8 cellular contexts compared by ENCODE assay signal in the genomic region with DNA sequence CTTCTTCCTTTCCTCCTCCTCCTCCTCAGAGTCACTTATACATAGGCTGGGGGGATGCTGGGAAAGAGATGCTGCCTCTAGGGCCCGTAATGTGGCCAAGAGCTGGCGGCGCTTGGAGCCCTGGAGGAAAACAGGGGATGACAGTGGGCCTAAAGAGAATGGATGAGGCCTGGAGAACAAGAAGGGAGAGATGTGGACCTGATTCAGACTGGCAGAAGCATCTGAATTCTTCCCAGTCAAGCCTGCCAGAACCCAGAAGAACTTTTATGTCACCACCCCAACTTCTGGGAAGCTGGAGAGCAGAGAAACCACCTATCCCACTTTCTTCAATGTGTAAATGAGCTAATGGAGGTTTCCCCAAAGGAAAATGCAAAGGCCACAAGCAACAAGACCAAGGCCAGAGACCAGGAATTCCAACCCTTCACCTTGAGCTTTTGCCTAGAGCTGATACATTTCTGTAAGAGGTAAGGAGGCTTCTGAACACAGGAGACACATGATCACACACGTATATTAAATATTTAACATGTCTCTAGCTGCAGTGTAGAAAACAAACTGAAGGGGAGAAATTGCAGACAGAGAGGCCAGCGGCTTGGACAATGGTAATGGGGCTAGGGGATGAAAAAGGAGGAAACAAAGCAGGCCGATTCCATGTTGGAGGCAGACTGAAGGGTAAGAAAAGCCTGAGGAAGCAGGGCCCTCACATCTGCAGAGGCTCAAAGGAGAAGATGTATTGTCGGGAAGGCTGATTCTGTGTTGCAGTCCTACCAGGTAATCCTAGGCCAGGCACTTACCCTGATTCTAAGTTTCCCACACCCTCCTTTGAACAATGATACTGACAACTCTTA. TPM values are rescaled to one million over a fixed set of nuclear protein-coding genes. Genes with fewer than 3 reads are reported as not detected.
DNase-seq lines count a peak whose midpoint lies in the region; TF ChIP-seq lines count a peak whose summit lies in the region.

No MANE protein-coding gene starts in this region.

- H3K9ac ChIP-seq in BLaER1, result peak overlapping the region; percentile 88
- peak overlapping the region; percentile 97 for H3K9ac ChIP-seq in Loucy (ENCODE audit: low read depth, low read length, poor library complexity, severe bottlenecking)
- peak overlapping the region; percentile 82 for H3K9ac ChIP-seq in endodermal cell (ENCODE audit: extremely low read depth, low read length, poor library complexity, severe bottlenecking)
- peak overlapping the region; percentile 89 for H3K9ac ChIP-seq in neural progenitor cell

- H3K4me3 ChIP-seq in BLaER1 (peak overlapping the region; percentile 80), Loucy (ENCODE audit: low read length, poor library complexity, severe bottlenecking) (peak overlapping the region; percentile 99), endodermal cell (ENCODE audit: low read length) (peak overlapping the region; percentile 93), neural progenitor cell (peak overlapping the region; percentile 85)

- H3K36me3 ChIP-seq in BLaER1, result peaks cover 48% of the 10 kb centered on the region
- H3K36me3 ChIP-seq in Loucy (ENCODE audit: insufficient read depth, low read length), result peaks cover 22% of the 10 kb centered on the region; the same call in 1 of the 2 replicates
- peaks cover 39% of the 10 kb centered on the region for H3K36me3 ChIP-seq in endodermal cell (ENCODE audit: control insufficient read depth, insufficient read depth, low read length)
- H3K36me3 ChIP-seq in neural progenitor cell, result peaks cover under 1% of the 10 kb centered on the region

- no peak overlapping the region for H3K4me3 Mint-ChIP-seq in endodermal cell
- no peak overlapping the region for H3K4me3 Mint-ChIP-seq in neural progenitor cell

- H3K9me3 ChIP-seq in BLaER1, result no peaks in the 10 kb centered on the region
- no peaks in the 10 kb centered on the region for H3K9me3 ChIP-seq in Loucy (ENCODE audit: insufficient read depth, low read depth, low read length)
- no peaks in the 10 kb centered on the region for H3K9me3 ChIP-seq in endodermal cell (ENCODE audit: control insufficient read depth, low read length)
- no peaks in the 10 kb centered on the region for H3K9me3 ChIP-seq in neural progenitor cell (ENCODE audit: low read depth)

- DNase-seq in endodermal cell (peak; percentile 33), neural progenitor cell (ENCODE audit: low spot score) (peak; percentile 16), A172 (ENCODE audit: low spot score) (no peak), posterior cingulate gyrus (no peak), T-helper 9 cell (no peak)
- no peak for DNase-seq in stimulated activated CD4-positive, alpha-beta T cell treated with anti-CD3 and anti-CD28 coated beads, Interleukin-15, amount 100 ng/mL, for 24 hours

- intact Hi-C loops in posterior cingulate gyrus (cut with DNase I), result loop anchor here (5.0 to 10.0 kb wide), 3 partner anchors 70 to 210 kb away; a partner anchor contains a TSS

- H3K27ac ChIP-seq in BLaER1 (peak overlapping the region; percentile 80), endodermal cell (ENCODE audit: low read depth, low read length) (no peak overlapping the region), neural progenitor cell (no peak overlapping the region)

- H3F3A ChIP-seq in Loucy (ENCODE audit: low read depth), result 0 out of 2 replicates have a peak, but pooled peaks cover 8% of the 10 kb centered on the region
- peaks cover 22% of the 10 kb centered on the region for H3F3A ChIP-seq in neural progenitor cell (ENCODE audit: low read depth)

- no peak for TF ChIP-seq CTCF in Loucy (conservative IDR thresholded peaks at IDR 0.05; ENCODE audit: low read length)
- TF ChIP-seq CTCF in endodermal cell (conservative IDR thresholded peaks at IDR 0.05), result no peak
- TF ChIP-seq CTCF in neural progenitor cell (IDR thresholded peaks at IDR 0.05), result no peak

- H3K36me3 Mint-ChIP-seq in endodermal cell (ENCODE audit: low read depth) (peaks cover 17% of the 10 kb centered on the region), neural progenitor cell (peaks cover 16% of the 10 kb centered on the region)

- H3K27me3 ChIP-seq in BLaER1 (no peaks in the 10 kb centered on the region), Loucy (ENCODE audit: insufficient read depth, low read length, poor library complexity, severe bottlenecking) (no peaks in the 10 kb centered on the region), endodermal cell (ENCODE audit: control insufficient read depth, insufficient read depth, low read length, poor library complexity, severe bottlenecking) (no peaks in the 10 kb centered on the region), neural progenitor cell (no peaks in the 10 kb centered on the region)

- H2AFZ ChIP-seq in Loucy (ENCODE audit: low read length) (no peak overlapping the region), neural progenitor cell (replicated peaks) (no peak overlapping the region)

- H3K27me3 Mint-ChIP-seq in endodermal cell (ENCODE audit: insufficient read depth) (no peaks in the 10 kb centered on the region), neural progenitor cell (ENCODE audit: insufficient read depth, low read depth) (no peaks in the 10 kb centered on the region)

- H4K20me1 ChIP-seq in BLaER1 (peaks cover 75% of the 10 kb centered on the region), Loucy (ENCODE audit: insufficient read depth, low read length, poor library complexity, severe bottlenecking) (peaks cover 50% of the 10 kb centered on the region), neural progenitor cell (ENCODE audit: low read depth) (no peaks in the 10 kb centered on the region)

- WGBS in endodermal cell (ENCODE audit: insufficient coverage in 1 of 2, insufficient read length in 1 of 2), 2 experiments, result 61 to 71% methylated on average over 2 to 7 of the region's 7 CpGs

- H3K79me2 ChIP-seq in Loucy (ENCODE audit: insufficient read depth, low read length) (peaks cover 94% of the 10 kb centered on the region), neural progenitor cell (ENCODE audit: low read depth) (peaks cover 52% of the 10 kb centered on the region)

- no peaks in the 10 kb centered on the region for H3K9me2 ChIP-seq in Loucy (replicated peaks; ENCODE audit: low read depth, low read length)

- H3K4me1 ChIP-seq in BLaER1 (peaks cover 45% of the 10 kb centered on the region), Loucy (ENCODE audit: insufficient read depth, low read length, poor library complexity, severe bottlenecking) (peaks cover 68% of the 10 kb centered on the region), endodermal cell (ENCODE audit: control insufficient read depth, insufficient read depth, low read length) (peaks cover 5% of the 10 kb centered on the region), neural progenitor cell (peaks cover 21% of the 10 kb centered on the region)

- H3K4me2 ChIP-seq in BLaER1 (peak overlapping the region; percentile 96), Loucy (ENCODE audit: low read depth, low read length, poor library complexity, severe bottlenecking) (peak overlapping the region; percentile 97), neural progenitor cell (peak overlapping the region; percentile 99)

- H3K4me1 Mint-ChIP-seq in endodermal cell, result peaks cover 10% of the 10 kb centered on the region
- peaks cover 18% of the 10 kb centered on the region for H3K4me1 Mint-ChIP-seq in neural progenitor cell

- H3K27ac Mint-ChIP-seq in endodermal cell (no peak overlapping the region), neural progenitor cell (no peak overlapping the region)

- H3K9me3 Mint-ChIP-seq in endodermal cell (no peaks in the 10 kb centered on the region), neural progenitor cell (no peaks in the 10 kb centered on the region)

RNA-seq across cellular contexts. Expression of a gene that starts 1.1 kb away (rescaled TPM):
- total RNA-seq in endodermal cell (10 to 100 TPM; 11.0 to 12.8 TPM), neural progenitor cell (ENCODE audit: low replicate concordance) (12.3 and 16.0 TPM in 2 replicates)
- polyA plus RNA-seq in endodermal cell (2013, experiment 1 of 2), result 12.8 TPM
- 12.1 TPM for polyA plus RNA-seq in endodermal cell (2013, experiment 2 of 2)
- total RNA-seq in A172 (2014; rRNA removed; shearing (Covaris generic)), result 14.0 and 35.3 TPM in 2 replicates

RNA-seq across cellular contexts. Expression of a gene that starts 1.3 kb away (rescaled TPM):
- total RNA-seq in endodermal cell, result 100 to 1,000 TPM; 125 to 136 TPM
- polyA plus RNA-seq in endodermal cell (2013, experiment 1 of 2), result 117 TPM
- 112 TPM for polyA plus RNA-seq in endodermal cell (2013, experiment 2 of 2)
- total RNA-seq in neural progenitor cell (ENCODE audit: low replicate concordance), result 85.6 and 98.7 TPM in 2 replicates
- total RNA-seq in A172 (2014; rRNA removed; shearing (Covaris generic)), result 210 and 231 TPM in 2 replicates

RNA-seq across cellular contexts. Expression of a gene that starts 9.7 kb away (rescaled TPM):
- total RNA-seq in endodermal cell, result 100 to 1,000 TPM; 168 to 202 TPM
- 248 TPM for polyA plus RNA-seq in endodermal cell (2013, experiment 1 of 2)
- 238 TPM for polyA plus RNA-seq in endodermal cell (2013, experiment 2 of 2)
- total RNA-seq in neural progenitor cell (ENCODE audit: low replicate concordance), result 34.1 and 58.0 TPM in 2 replicates
- total RNA-seq in A172 (2014; rRNA removed; shearing (Covaris generic)), result 53.6 and 67.5 TPM in 2 replicates

RNA-seq across cellular contexts. Expression of a gene that starts 16.9 kb away (rescaled TPM):
- 10 to 100 TPM; 68.3 to 71.0 TPM for total RNA-seq in endodermal cell
- polyA plus RNA-seq in endodermal cell (2013, experiment 1 of 2), result 52.5 TPM
- polyA plus RNA-seq in endodermal cell (2013, experiment 2 of 2), result 41.0 TPM
- 9.9 and 28.8 TPM in 2 replicates for total RNA-seq in neural progenitor cell (ENCODE audit: low replicate concordance)
- total RNA-seq in A172 (2014; rRNA removed; shearing (Covaris generic)), result 31.7 and 34.9 TPM in 2 replicates

RNA-seq across cellular contexts. Expression of a gene that starts 53.3 kb away (rescaled TPM):
- total RNA-seq in endodermal cell (10 to 100 TPM; 13.7 to 14.3 TPM), neural progenitor cell (ENCODE audit: low replicate concordance) (4.5 and 9.0 TPM in 2 replicates)
- 34.9 TPM for polyA plus RNA-seq in endodermal cell (2013, experiment 1 of 2)
- 34.2 TPM for polyA plus RNA-seq in endodermal cell (2013, experiment 2 of 2)
- total RNA-seq in A172 (2014; rRNA removed; shearing (Covaris generic)), result 2.3 and 3.8 TPM in 2 replicates

Comparison
In these comparisons a context has a peak if more than half of its experiments do, and no peak if none do; other contexts are left out.
1. DNase-seq: peak in endodermal cell (single experiment) and neural progenitor cell (single experiment); none in A172 (single experiment), posterior cingulate gyrus (0 of 10), T-helper 9 cell (single experiment) and stimulated activated CD4-positive, alpha-beta T cell treated with anti-CD3 and anti-CD28 coated beads, Interleukin-15, amount 100 ng/mL, for 24 hours (single experiment).
2. Peak in every context shown above with its lines, with median percentiles within 50 percentile points of each other: H3K4me2 ChIP-seq, H3K4me3 ChIP-seq and H3K9ac ChIP-seq.